In genomic region chr15:89812847-89813320, GRCh38 we compare ENCODE assay signal across 1 cellular context.
TF ChIP-seq lines count a peak whose summit lies in the region.

No MANE protein-coding gene starts in this region.

TF ChIP-seq in IMR-90, 13 proteins besides CTCF, POLR2A, EP300 and RAD21 (continued from another document):
- no peak for TF ChIP-seq USF2 (IDR thresholded peaks at IDR 0.05; ENCODE audit: low read depth, low read length)
- TF ChIP-seq RFX5 (IDR thresholded peaks at IDR 0.05; ENCODE audit: low read depth, low read length): no peak
- no peak for TF ChIP-seq CHD1 (IDR thresholded peaks at IDR 0.05; ENCODE audit: low read depth, low read length)
- no peak for TF ChIP-seq RCOR1 (IDR thresholded peaks at IDR 0.05; ENCODE audit: insufficient replicate concordance, low read length)
